Comparison of ENCODE assay signal across 1 cellular context in the genomic region with DNA sequence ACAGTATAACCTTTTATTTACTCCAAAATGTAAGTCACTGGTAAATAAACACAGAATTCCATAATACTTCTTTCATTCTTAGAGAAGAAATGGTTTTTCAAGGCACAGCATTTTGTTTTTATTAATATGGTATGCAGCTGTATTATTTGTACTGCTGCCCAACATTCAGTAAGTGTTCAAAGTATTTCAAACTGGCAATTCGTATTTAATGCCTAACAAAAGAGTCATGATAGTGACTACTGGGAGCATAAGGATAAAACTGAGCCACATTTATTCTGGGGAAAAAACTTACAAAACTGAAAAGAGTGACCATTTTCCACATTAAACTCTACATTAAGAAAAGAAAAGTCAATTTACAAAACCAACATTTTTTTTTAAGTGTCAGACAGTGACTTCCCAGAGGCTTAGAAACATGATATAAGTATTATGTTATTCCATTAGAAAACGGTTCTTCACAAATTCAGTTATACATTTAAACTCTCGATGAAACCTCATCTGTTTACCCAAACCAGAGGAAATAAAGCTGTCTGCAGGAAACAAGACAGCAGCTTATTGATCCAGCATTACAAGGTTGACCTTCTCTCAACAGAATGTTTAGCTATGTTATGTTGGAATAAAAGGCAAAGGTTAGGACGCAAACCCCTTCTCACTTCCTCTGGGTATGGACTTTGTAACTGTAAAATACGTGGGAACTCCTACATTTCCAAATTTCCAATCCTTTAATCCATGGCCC.
TF ChIP-seq lines count a peak whose summit lies in the region.

No MANE protein-coding gene starts in this region.

TF ChIP-seq in HepG2, 621 proteins besides CTCF, POLR2A, EP300 and RAD21 (continued from another document and continues in another):
- TF ChIP-seq, protein P1, sequence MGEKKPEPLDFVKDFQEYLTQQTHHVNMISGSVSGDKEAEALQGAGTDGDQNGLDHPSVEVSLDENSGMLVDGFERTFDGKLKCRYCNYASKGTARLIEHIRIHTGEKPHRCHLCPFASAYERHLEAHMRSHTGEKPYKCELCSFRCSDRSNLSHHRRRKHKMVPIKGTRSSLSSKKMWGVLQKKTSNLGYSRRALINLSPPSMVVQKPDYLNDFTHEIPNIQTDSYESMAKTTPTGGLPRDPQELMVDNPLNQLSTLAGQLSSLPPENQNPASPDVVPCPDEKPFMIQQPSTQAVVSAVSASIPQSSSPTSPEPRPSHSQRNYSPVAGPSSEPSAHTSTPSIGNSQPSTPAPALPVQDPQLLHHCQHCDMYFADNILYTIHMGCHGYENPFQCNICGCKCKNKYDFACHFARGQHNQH (CRISPR knock-in tag; IDR thresholded peaks at IDR 0.05) = peak; percentile 90; the same call in 1 of the 2 replicates
- TF ChIP-seq, protein P2, sequence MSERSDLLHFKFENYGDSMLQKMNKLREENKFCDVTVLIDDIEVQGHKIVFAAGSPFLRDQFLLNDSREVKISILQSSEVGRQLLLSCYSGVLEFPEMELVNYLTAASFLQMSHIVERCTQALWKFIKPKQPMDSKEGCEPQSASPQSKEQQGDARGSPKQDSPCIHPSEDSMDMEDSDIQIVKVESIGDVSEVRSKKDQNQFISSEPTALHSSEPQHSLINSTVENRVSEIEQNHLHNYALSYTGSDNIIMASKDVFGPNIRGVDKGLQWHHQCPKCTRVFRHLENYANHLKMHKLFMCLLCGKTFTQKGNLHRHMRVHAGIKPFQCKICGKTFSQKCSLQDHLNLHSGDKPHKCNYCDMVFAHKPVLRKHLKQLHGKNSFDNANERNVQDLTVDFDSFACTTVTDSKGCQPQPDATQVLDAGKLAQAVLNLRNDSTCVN (CRISPR knock-in tag; IDR thresholded peaks at IDR 0.05; ENCODE audit: borderline replicate concordance) = no peak
- TF ChIP-seq SALL1 (CRISPR knock-in tag; IDR thresholded peaks at IDR 0.05) = peak; percentile 95; the same call in 1 of the 2 replicates
- no peak for TF ChIP-seq HNRNPLL (IDR thresholded peaks at IDR 0.05; ENCODE audit: low read depth, low read length, poor library complexity, severe bottlenecking)
- TF ChIP-seq, protein P3, sequence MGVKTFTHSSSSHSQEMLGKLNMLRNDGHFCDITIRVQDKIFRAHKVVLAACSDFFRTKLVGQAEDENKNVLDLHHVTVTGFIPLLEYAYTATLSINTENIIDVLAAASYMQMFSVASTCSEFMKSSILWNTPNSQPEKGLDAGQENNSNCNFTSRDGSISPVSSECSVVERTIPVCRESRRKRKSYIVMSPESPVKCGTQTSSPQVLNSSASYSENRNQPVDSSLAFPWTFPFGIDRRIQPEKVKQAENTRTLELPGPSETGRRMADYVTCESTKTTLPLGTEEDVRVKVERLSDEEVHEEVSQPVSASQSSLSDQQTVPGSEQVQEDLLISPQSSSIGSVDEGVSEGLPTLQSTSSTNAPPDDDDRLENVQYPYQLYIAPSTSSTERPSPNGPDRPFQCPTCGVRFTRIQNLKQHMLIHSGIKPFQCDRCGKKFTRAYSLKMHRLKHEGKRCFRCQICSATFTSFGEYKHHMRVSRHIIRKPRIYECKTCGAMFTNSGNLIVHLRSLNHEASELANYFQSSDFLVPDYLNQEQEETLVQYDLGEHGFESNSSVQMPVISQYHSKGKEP (CRISPR knock-in tag; IDR thresholded peaks at IDR 0.05) = no peak
- TF ChIP-seq ZNF569 (CRISPR knock-in tag; IDR thresholded peaks at IDR 0.05; ENCODE audit: borderline replicate concordance) = peak; percentile 93; the same call in 1 of the 2 replicates
- peak; percentile 12; the same call in 1 of the 2 replicates for TF ChIP-seq SMC3 (IDR thresholded peaks at IDR 0.05; ENCODE audit: low read length)
- TF ChIP-seq, protein P4, sequence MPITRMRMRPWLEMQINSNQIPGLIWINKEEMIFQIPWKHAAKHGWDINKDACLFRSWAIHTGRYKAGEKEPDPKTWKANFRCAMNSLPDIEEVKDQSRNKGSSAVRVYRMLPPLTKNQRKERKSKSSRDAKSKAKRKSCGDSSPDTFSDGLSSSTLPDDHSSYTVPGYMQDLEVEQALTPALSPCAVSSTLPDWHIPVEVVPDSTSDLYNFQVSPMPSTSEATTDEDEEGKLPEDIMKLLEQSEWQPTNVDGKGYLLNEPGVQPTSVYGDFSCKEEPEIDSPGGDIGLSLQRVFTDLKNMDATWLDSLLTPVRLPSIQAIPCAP (CRISPR knock-in tag; IDR thresholded peaks at IDR 0.05; ENCODE audit: low read depth) = no peak
- TF ChIP-seq, protein P5, sequence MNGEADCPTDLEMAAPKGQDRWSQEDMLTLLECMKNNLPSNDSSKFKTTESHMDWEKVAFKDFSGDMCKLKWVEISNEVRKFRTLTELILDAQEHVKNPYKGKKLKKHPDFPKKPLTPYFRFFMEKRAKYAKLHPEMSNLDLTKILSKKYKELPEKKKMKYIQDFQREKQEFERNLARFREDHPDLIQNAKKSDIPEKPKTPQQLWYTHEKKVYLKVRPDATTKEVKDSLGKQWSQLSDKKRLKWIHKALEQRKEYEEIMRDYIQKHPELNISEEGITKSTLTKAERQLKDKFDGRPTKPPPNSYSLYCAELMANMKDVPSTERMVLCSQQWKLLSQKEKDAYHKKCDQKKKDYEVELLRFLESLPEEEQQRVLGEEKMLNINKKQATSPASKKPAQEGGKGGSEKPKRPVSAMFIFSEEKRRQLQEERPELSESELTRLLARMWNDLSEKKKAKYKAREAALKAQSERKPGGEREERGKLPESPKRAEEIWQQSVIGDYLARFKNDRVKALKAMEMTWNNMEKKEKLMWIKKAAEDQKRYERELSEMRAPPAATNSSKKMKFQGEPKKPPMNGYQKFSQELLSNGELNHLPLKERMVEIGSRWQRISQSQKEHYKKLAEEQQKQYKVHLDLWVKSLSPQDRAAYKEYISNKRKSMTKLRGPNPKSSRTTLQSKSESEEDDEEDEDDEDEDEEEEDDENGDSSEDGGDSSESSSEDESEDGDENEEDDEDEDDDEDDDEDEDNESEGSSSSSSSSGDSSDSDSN (CRISPR knock-in tag; IDR thresholded peaks at IDR 0.05) = no peak
- TF ChIP-seq ZNF790 (CRISPR knock-in tag; IDR thresholded peaks at IDR 0.05; ENCODE audit: borderline replicate concordance) = no peak
- no peak for TF ChIP-seq ZNF619 (CRISPR knock-in tag; IDR thresholded peaks at IDR 0.05)
- no peak for TF ChIP-seq ZNF367 (CRISPR knock-in tag; IDR thresholded peaks at IDR 0.05; ENCODE audit: borderline replicate concordance)
- TF ChIP-seq DMAP1 (CRISPR knock-in tag; IDR thresholded peaks at IDR 0.05) = no peak
- TF ChIP-seq, protein P6, sequence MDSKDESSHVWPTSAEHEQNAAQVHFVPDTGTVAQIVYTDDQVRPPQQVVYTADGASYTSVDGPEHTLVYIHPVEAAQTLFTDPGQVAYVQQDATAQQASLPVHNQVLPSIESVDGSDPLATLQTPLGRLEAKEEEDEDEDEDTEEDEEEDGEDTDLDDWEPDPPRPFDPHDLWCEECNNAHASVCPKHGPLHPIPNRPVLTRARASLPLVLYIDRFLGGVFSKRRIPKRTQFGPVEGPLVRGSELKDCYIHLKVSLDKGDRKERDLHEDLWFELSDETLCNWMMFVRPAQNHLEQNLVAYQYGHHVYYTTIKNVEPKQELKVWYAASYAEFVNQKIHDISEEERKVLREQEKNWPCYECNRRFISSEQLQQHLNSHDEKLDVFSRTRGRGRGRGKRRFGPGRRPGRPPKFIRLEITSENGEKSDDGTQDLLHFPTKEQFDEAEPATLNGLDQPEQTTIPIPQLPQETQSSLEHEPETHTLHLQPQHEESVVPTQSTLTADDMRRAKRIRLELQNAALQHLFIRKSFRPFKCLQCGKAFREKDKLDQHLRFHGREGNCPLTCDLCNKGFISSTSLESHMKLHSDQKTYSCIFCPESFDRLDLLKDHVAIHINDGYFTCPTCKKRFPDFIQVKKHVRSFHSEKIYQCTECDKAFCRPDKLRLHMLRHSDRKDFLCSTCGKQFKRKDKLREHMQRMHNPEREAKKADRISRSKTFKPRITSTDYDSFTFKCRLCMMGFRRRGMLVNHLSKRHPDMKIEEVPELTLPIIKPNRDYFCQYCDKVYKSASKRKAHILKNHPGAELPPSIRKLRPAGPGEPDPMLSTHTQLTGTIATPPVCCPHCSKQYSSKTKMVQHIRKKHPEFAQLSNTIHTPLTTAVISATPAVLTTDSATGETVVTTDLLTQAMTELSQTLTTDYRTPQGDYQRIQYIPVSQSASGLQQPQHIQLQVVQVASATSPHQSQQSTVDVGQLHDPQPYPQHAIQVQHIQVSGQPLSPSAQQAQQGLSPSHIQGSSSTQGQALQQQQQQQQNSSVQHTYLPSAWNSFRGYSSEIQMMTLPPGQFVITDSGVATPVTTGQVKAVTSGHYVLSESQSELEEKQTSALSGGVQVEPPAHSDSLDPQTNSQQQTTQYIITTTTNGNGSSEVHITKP (CRISPR knock-in tag; IDR thresholded peaks at IDR 0.05; ENCODE audit: low read depth) = 0 out of 2 replicates have a peak, but pooled peaks have one; percentile 53
- peak; percentile 79 for TF ChIP-seq THAP11 (CRISPR knock-in tag; IDR thresholded peaks at IDR 0.05)
- TF ChIP-seq ZSCAN9 (CRISPR knock-in tag; IDR thresholded peaks at IDR 0.05; ENCODE audit: borderline replicate concordance) = peak; percentile 85
- TF ChIP-seq, protein P7, sequence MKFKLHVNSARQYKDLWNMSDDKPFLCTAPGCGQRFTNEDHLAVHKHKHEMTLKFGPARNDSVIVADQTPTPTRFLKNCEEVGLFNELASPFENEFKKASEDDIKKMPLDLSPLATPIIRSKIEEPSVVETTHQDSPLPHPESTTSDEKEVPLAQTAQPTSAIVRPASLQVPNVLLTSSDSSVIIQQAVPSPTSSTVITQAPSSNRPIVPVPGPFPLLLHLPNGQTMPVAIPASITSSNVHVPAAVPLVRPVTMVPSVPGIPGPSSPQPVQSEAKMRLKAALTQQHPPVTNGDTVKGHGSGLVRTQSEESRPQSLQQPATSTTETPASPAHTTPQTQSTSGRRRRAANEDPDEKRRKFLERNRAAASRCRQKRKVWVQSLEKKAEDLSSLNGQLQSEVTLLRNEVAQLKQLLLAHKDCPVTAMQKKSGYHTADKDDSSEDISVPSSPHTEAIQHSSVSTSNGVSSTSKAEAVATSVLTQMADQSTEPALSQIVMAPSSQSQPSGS (CRISPR knock-in tag; IDR thresholded peaks at IDR 0.05) = peak; percentile 89
- TF ChIP-seq ISL2 (CRISPR knock-in tag; IDR thresholded peaks at IDR 0.05) = peak; percentile 91
- TF ChIP-seq GATA4 (IDR thresholded peaks at IDR 0.05; ENCODE audit: borderline replicate concordance, low read depth) = peak; percentile 69; the same call in 1 of the 2 replicates
- TF ChIP-seq HNF4G (IDR thresholded peaks at IDR 0.05; ENCODE audit: borderline replicate concordance, low read depth, low read length) = peak; percentile 96
- TF ChIP-seq HNF4G (CRISPR knock-in tag; IDR thresholded peaks at IDR 0.05; ENCODE audit: borderline replicate concordance, low read depth) = peak; percentile 95; the same call in 1 of the 2 replicates
- TF ChIP-seq FOXA3 (CRISPR knock-in tag; IDR thresholded peaks at IDR 0.05) = peak; percentile 98
- peak; percentile 93 for TF ChIP-seq ZSCAN29 (CRISPR knock-in tag; conservative IDR thresholded peaks at IDR 0.05)
- peak; percentile 42; the same call in 1 of the 2 replicates for TF ChIP-seq NFYC (CRISPR knock-in tag; IDR thresholded peaks at IDR 0.05)
- TF ChIP-seq AHR (CRISPR knock-in tag; IDR thresholded peaks at IDR 0.05) = no peak
- TF ChIP-seq BCL6 (CRISPR knock-in tag; IDR thresholded peaks at IDR 0.05) = peak; percentile 97
- peak; percentile 92 for TF ChIP-seq FOXK1 (CRISPR knock-in tag; IDR thresholded peaks at IDR 0.05; ENCODE audit: borderline replicate concordance, low read depth)
- peak; percentile 95 for TF ChIP-seq ZNF124 (CRISPR knock-in tag; IDR thresholded peaks at IDR 0.05)
- TF ChIP-seq ZNF768 (CRISPR knock-in tag; IDR thresholded peaks at IDR 0.05) = no peak
- no peak for TF ChIP-seq GZF1 (CRISPR knock-in tag; IDR thresholded peaks at IDR 0.05)
- TF ChIP-seq MTF2 (CRISPR knock-in tag; IDR thresholded peaks at IDR 0.05; ENCODE audit: borderline replicate concordance) = no peak
- peak; percentile 92 for TF ChIP-seq ZNF792 (CRISPR knock-in tag; IDR thresholded peaks at IDR 0.05)
- TF ChIP-seq MEIS1 (CRISPR knock-in tag; IDR thresholded peaks at IDR 0.05; ENCODE audit: borderline replicate concordance) = peak; percentile 71; the same call in 1 of the 2 replicates
- TF ChIP-seq HOXD1 (CRISPR knock-in tag; IDR thresholded peaks at IDR 0.05) = no peak; the same call in 1 of the 2 replicates
- TF ChIP-seq THYN1 (CRISPR knock-in tag; IDR thresholded peaks at IDR 0.05; ENCODE audit: borderline replicate concordance, low read depth) = no peak
- peak; percentile 84 for TF ChIP-seq JUN (CRISPR knock-in tag; IDR thresholded peaks at IDR 0.05)
- peak; percentile 83 for TF ChIP-seq PHF5A (CRISPR knock-in tag; IDR thresholded peaks at IDR 0.05; ENCODE audit: low read depth, unreplicated experiment)
- TF ChIP-seq MTA1 (CRISPR knock-in tag; IDR thresholded peaks at IDR 0.05; ENCODE audit: borderline replicate concordance) = no peak; the same call in 1 of the 2 replicates
- TF ChIP-seq, protein P8, sequence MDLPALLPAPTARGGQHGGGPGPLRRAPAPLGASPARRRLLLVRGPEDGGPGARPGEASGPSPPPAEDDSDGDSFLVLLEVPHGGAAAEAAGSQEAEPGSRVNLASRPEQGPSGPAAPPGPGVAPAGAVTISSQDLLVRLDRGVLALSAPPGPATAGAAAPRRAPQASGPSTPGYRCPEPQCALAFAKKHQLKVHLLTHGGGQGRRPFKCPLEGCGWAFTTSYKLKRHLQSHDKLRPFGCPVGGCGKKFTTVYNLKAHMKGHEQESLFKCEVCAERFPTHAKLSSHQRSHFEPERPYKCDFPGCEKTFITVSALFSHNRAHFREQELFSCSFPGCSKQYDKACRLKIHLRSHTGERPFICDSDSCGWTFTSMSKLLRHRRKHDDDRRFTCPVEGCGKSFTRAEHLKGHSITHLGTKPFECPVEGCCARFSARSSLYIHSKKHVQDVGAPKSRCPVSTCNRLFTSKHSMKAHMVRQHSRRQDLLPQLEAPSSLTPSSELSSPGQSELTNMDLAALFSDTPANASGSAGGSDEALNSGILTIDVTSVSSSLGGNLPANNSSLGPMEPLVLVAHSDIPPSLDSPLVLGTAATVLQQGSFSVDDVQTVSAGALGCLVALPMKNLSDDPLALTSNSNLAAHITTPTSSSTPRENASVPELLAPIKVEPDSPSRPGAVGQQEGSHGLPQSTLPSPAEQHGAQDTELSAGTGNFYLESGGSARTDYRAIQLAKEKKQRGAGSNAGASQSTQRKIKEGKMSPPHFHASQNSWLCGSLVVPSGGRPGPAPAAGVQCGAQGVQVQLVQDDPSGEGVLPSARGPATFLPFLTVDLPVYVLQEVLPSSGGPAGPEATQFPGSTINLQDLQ (CRISPR knock-in tag; IDR thresholded peaks at IDR 0.05) = no peak
- TF ChIP-seq ELF3 (CRISPR knock-in tag; IDR thresholded peaks at IDR 0.05) = peak; percentile 100
- TF ChIP-seq TARDBP (CRISPR knock-in tag; IDR thresholded peaks at IDR 0.05) = peak; percentile 94
- peak; percentile 24; the same call in 1 of the 2 replicates for TF ChIP-seq ZNF12 (CRISPR knock-in tag; IDR thresholded peaks at IDR 0.05)
- TF ChIP-seq XBP1 (CRISPR knock-in tag; IDR thresholded peaks at IDR 0.05) = no peak
- TF ChIP-seq ZNF616 (CRISPR knock-in tag; IDR thresholded peaks at IDR 0.05; ENCODE audit: low read depth) = no peak
- TF ChIP-seq SPEN (CRISPR knock-in tag; IDR thresholded peaks at IDR 0.05; ENCODE audit: low read depth) = peak; percentile 72; the same call in 1 of the 2 replicates
- no peak; the same call in 1 of the 2 replicates for TF ChIP-seq FOXK2 (IDR thresholded peaks at IDR 0.05)
- TF ChIP-seq FOXP1 (IDR thresholded peaks at IDR 0.05) = peak; percentile 88
- TF ChIP-seq FOXP1 (CRISPR knock-in tag; IDR thresholded peaks at IDR 0.05) = peak; percentile 99
- TF ChIP-seq KLF9 (CRISPR knock-in tag; IDR thresholded peaks at IDR 0.05; ENCODE audit: low read depth) = peak; percentile 41; the same call in 1 of the 2 replicates
- TF ChIP-seq ZNF253 (CRISPR knock-in tag; IDR thresholded peaks at IDR 0.05; ENCODE audit: borderline replicate concordance) = no peak
- TF ChIP-seq ZKSCAN8 (CRISPR knock-in tag; IDR thresholded peaks at IDR 0.05; ENCODE audit: borderline replicate concordance) = peak; percentile 92
- TF ChIP-seq HNRNPH1 (optimal IDR thresholded peaks at IDR 0.05; ENCODE audit: low read depth, low read length) = no peak
- TF ChIP-seq ZNF3 (CRISPR knock-in tag; IDR thresholded peaks at IDR 0.05) = 0 out of 2 replicates have a peak, but pooled peaks have one; percentile 17
